In the genomic region with DNA sequence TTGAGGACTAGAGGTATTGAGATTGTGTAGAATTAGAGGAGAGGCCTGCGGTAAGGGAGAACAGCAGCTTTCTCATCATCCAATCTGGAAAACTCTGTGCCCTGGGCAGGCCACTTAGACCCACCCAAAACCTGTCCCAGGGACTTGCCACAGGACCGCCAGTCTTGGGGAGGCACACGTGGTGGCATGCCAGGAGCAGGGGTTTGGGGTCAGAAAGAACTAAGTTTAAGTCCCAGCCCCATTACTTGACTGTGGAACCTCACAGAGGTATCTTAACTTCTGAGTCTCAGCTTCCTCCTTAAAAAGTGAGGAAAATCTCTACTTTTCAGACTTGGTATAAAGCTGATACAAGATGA, we compare ENCODE assay signal across 17 cellular contexts.
"Had no signal": no experiment of that assay in that cellular context is flagged by ENCODE, and none has a peak within 500 bp of the region (broad histone marks: within the 10 kb centered on the region; RNA-seq: fewer than 3 reads in every experiment).

No MANE protein-coding gene starts in this region.

- DNase-seq: activated CD4-positive, alpha-beta T cell treated with anti-CD3 and anti-CD28 coated beads, Interleukin-2, amount 50 U/mL, for 48 hours; activated naive CD8-positive, alpha-beta T cell treated with anti-CD3 and anti-CD28 coated beads, Interleukin-2, amount 10 ng/mL, durations not matched to agents 7 days and 5 days; amygdala; dermis blood vessel endothelial cell; effector memory CD8-positive, alpha-beta T cell; left cardiac atrium; mesenchymal stem cell; mucosa of descending colon; naive B cell; stimulated activated CD4-positive, alpha-beta T cell treated with anti-CD3 and anti-CD28 coated beads, Interleukin-2, amount 100 ng/mL, for 24 hours; stomach had no signal

- H3K9ac ChIP-seq: neural progenitor cell had no signal

- H3K9me3 Mint-ChIP-seq: activated naive CD8-positive, alpha-beta T cell treated with anti-CD3 and anti-CD28 coated beads, Interleukin-2, amount 10 ng/mL, durations not matched to agents 7 days and 5 days; effector memory CD8-positive, alpha-beta T cell; naive B cell; neural progenitor cell; type B pancreatic cell had no signal

- H3K27ac Mint-ChIP-seq: activated CD4-positive, alpha-beta T cell treated with anti-CD3 and anti-CD28 coated beads for 36 hours; activated naive CD8-positive, alpha-beta T cell treated with anti-CD3 and anti-CD28 coated beads, Interleukin-2, amount 10 ng/mL, durations not matched to agents 7 days and 5 days; effector memory CD8-positive, alpha-beta T cell; neural progenitor cell; type B pancreatic cell had no signal

- H3K27me3 ChIP-seq: cardiac muscle cell, neural progenitor cell, right atrium auricular region, stomach had no signal

- H3K36me3 ChIP-seq: cardiac muscle cell, neural progenitor cell, prostate gland, right atrium auricular region had no signal

- H3K4me3 ChIP-seq: cardiac muscle cell, mucosa of descending colon, neural progenitor cell, prostate gland, right atrium auricular region, stomach had no signal

- H3K9me3 ChIP-seq: mucosa of descending colon, prostate gland, right atrium auricular region, stomach had no signal

- H3K27ac ChIP-seq: cardiac muscle cell, neural progenitor cell, prostate gland, right atrium auricular region, stomach had no signal

- H3K27me3 Mint-ChIP-seq: activated CD4-positive, alpha-beta T cell treated with anti-CD3 and anti-CD28 coated beads for 36 hours; activated naive CD8-positive, alpha-beta T cell treated with anti-CD3 and anti-CD28 coated beads, Interleukin-2, amount 10 ng/mL, durations not matched to agents 7 days and 5 days; effector memory CD8-positive, alpha-beta T cell; naive B cell; type B pancreatic cell had no signal

- H2AFZ ChIP-seq: neural progenitor cell had no signal

- H3K36me3 Mint-ChIP-seq: activated naive CD8-positive, alpha-beta T cell treated with anti-CD3 and anti-CD28 coated beads, Interleukin-2, amount 10 ng/mL, durations not matched to agents 7 days and 5 days; type B pancreatic cell had no signal

- ATAC-seq: effector memory CD8-positive, alpha-beta T cell; left cardiac atrium; mucosa of descending colon had no signal

- H3K4me1 ChIP-seq: neural progenitor cell, prostate gland, right atrium auricular region, stomach had no signal

- H3K4me3 Mint-ChIP-seq: activated CD4-positive, alpha-beta T cell treated with anti-CD3 and anti-CD28 coated beads for 36 hours; activated naive CD8-positive, alpha-beta T cell treated with anti-CD3 and anti-CD28 coated beads, Interleukin-2, amount 10 ng/mL, durations not matched to agents 7 days and 5 days; effector memory CD8-positive, alpha-beta T cell; naive B cell; neural progenitor cell; type B pancreatic cell had no signal

- H3K4me2 ChIP-seq: neural progenitor cell had no signal
